1 cellular context compared by ENCODE assay signal in genomic region chr20:3173582-3174441, GRCh38.
TF ChIP-seq lines count a peak whose summit lies in the region.

No MANE protein-coding gene starts in this region.

TF ChIP-seq in WTC11, 78 proteins besides CTCF, POLR2A, EP300 and RAD21 (continued from another document and continues in another):
- TF ChIP-seq PRDM15 (CRISPR knock-in tag; IDR thresholded peaks at IDR 0.05) (peak; percentile 80), ZNF138 (CRISPR knock-in tag; conservative IDR thresholded peaks at IDR 0.05) (0 out of 2 replicates have a peak, but pooled peaks have one; percentile 34), PREB (CRISPR knock-in tag; IDR thresholded peaks at IDR 0.05; ENCODE audit: borderline replicate concordance) (0 out of 2 replicates have a peak, but pooled peaks have one; percentile 40), ZNF671 (CRISPR knock-in tag; IDR thresholded peaks at IDR 0.05) (no peak), FOXK1 (CRISPR knock-in tag; IDR thresholded peaks at IDR 0.05) (no peak; the same call in 1 of the 2 replicates), RELA (CRISPR knock-in tag; IDR thresholded peaks at IDR 0.05; ENCODE audit: borderline replicate concordance) (no peak), ZNF263 (CRISPR knock-in tag; IDR thresholded peaks at IDR 0.05; ENCODE audit: low read depth) (peak; percentile 100), GABPB1 (CRISPR knock-in tag; IDR thresholded peaks at IDR 0.05) (peak; percentile 51), USF1 (CRISPR knock-in tag; IDR thresholded peaks at IDR 0.05) (peak; percentile 67), GTF2I (CRISPR knock-in tag; conservative IDR thresholded peaks at IDR 0.05) (no peak), ATF1 (CRISPR knock-in tag; IDR thresholded peaks at IDR 0.05) (no peak), ARID4B (CRISPR knock-in tag; IDR thresholded peaks at IDR 0.05; ENCODE audit: borderline replicate concordance) (peak; percentile 90), ZNF232 (CRISPR knock-in tag; IDR thresholded peaks at IDR 0.05) (no peak), ZSCAN18 (CRISPR knock-in tag; IDR thresholded peaks at IDR 0.05) (no peak), CREM (CRISPR knock-in tag; IDR thresholded peaks at IDR 0.05) (no peak), ATF3 (CRISPR knock-in tag; conservative IDR thresholded peaks at IDR 0.05) (no peak), HMGXB4 (CRISPR knock-in tag; IDR thresholded peaks at IDR 0.05) (peak; percentile 76; the same call in 1 of the 2 replicates), AR (CRISPR knock-in tag; IDR thresholded peaks at IDR 0.05) (no peak), ELF4 (CRISPR knock-in tag; IDR thresholded peaks at IDR 0.05; ENCODE audit: low read depth) (peak; percentile 87; the same call in 1 of the 2 replicates), AFF4 (CRISPR knock-in tag; IDR thresholded peaks at IDR 0.05; ENCODE audit: borderline replicate concordance) (no peak), TP53 (CRISPR knock-in tag; IDR thresholded peaks at IDR 0.05) (no peak), ZNF396 (CRISPR knock-in tag; IDR thresholded peaks at IDR 0.05; ENCODE audit: borderline replicate concordance) (no peak), EMX1 (CRISPR knock-in tag; IDR thresholded peaks at IDR 0.05) (no peak), NFYB (CRISPR knock-in tag; conservative IDR thresholded peaks at IDR 0.05; ENCODE audit: low read depth) (peak; percentile 74), SMAD4 (CRISPR knock-in tag; IDR thresholded peaks at IDR 0.05) (no peak; the same call in none of the 2 replicates), CREB1 (CRISPR knock-in tag; IDR thresholded peaks at IDR 0.05) (no peak), MAX (CRISPR knock-in tag; IDR thresholded peaks at IDR 0.05) (peak; percentile 81), ZNF121 (CRISPR knock-in tag; IDR thresholded peaks at IDR 0.05) (no peak), TEAD4 (CRISPR knock-in tag; IDR thresholded peaks at IDR 0.05) (no peak), MYBL2 (CRISPR knock-in tag; IDR thresholded peaks at IDR 0.05) (0 out of 2 replicates have a peak, but pooled peaks have one; percentile 67), IRF1 (CRISPR knock-in tag; IDR thresholded peaks at IDR 0.05) (no peak), CDX4 (CRISPR knock-in tag; IDR thresholded peaks at IDR 0.05; ENCODE audit: borderline replicate concordance) (no peak), ESRRA (CRISPR knock-in tag; IDR thresholded peaks at IDR 0.05; ENCODE audit: borderline replicate concordance) (no peak), ZNF219 (CRISPR knock-in tag; IDR thresholded peaks at IDR 0.05; ENCODE audit: borderline replicate concordance) (peak; percentile 91), SP1 (CRISPR knock-in tag; conservative IDR thresholded peaks at IDR 0.05) (peak; percentile 94)
